1 cellular context compared by ENCODE assay signal in genomic region chr12:83196694-83197350, GRCh38.
TF ChIP-seq lines count a peak whose summit lies in the region.

No MANE protein-coding gene starts in this region.

TF ChIP-seq in K562, 482 proteins besides CTCF, POLR2A, EP300 and RAD21 (continued from another document and continues in another):
- TF ChIP-seq FOXK2 (conservative IDR thresholded peaks at IDR 0.05 in 1 of 2, IDR thresholded peaks at IDR 0.05 in 1 of 2; ENCODE audit: low read depth in 2 of 2) (no peak), BRD4 (IDR thresholded peaks at IDR 0.05) (no peak), ZFP30 (CRISPR knock-in tag; IDR thresholded peaks at IDR 0.05; ENCODE audit: borderline replicate concordance) (no peak), FOSL1 (tag; conservative IDR thresholded peaks at IDR 0.05) (0 out of 2 replicates have a peak, but pooled peaks have one; percentile 16), KAT7 (CRISPR knock-in tag; IDR thresholded peaks at IDR 0.05; ENCODE audit: borderline replicate concordance) (no peak), ZNF41 (CRISPR knock-in tag; conservative IDR thresholded peaks at IDR 0.05) (no peak), ARID4B (CRISPR knock-in tag; IDR thresholded peaks at IDR 0.05) (no peak), ZNF408 (CRISPR knock-in tag; IDR thresholded peaks at IDR 0.05; ENCODE audit: low read depth) (no peak), CBFA2T2 (conservative IDR thresholded peaks at IDR 0.05) (peak; percentile 40; the same call in 1 of the 2 replicates), ZHX1 (conservative IDR thresholded peaks at IDR 0.05; ENCODE audit: low read length) (no peak), RBBP5 (IDR thresholded peaks at IDR 0.05; ENCODE audit: borderline replicate concordance, insufficient read depth, low read length, poor library complexity, severe bottlenecking) (no peak), RFX5 (IDR thresholded peaks at IDR 0.05; ENCODE audit: low read depth, low read length) (no peak), GABPB1 (CRISPR knock-in tag; IDR thresholded peaks at IDR 0.05) (no peak), ZNF184 (CRISPR knock-in tag; IDR thresholded peaks at IDR 0.05) (no peak), TAF7 (tag; IDR thresholded peaks at IDR 0.05) (no peak), MCM7 (IDR thresholded peaks at IDR 0.05) (no peak), ATF3 (IDR thresholded peaks at IDR 0.05) (no peak; the same call in 1 of the 2 replicates), ATF3 (CRISPR knock-in tag; conservative IDR thresholded peaks at IDR 0.05) (no peak), RHOXF2B (CRISPR knock-in tag; conservative IDR thresholded peaks at IDR 0.05) (no peak), CLOCK (CRISPR knock-in tag; IDR thresholded peaks at IDR 0.05; ENCODE audit: borderline replicate concordance) (no peak), PHB2 (IDR thresholded peaks at IDR 0.05; ENCODE audit: low read depth) (no peak), HDAC6 (IDR thresholded peaks at IDR 0.05; ENCODE audit: low read depth, low read length) (no peak), SMARCA5 (IDR thresholded peaks at IDR 0.05) (no peak), ZNF232 (CRISPR knock-in tag; IDR thresholded peaks at IDR 0.05) (no peak), ZNF318 (IDR thresholded peaks at IDR 0.05; ENCODE audit: borderline replicate concordance in 1 of 2, low read depth in 1 of 2) (no peak), FUS (optimal IDR thresholded peaks at IDR 0.05; ENCODE audit: low read depth, low read length) (no peak), ILK (tag; IDR thresholded peaks at IDR 0.05; ENCODE audit: borderline replicate concordance, low read depth) (no peak), ZNF592 (IDR thresholded peaks at IDR 0.05) (peak; percentile 70), SMAD2 (IDR thresholded peaks at IDR 0.05; ENCODE audit: low read depth, low read length) (no peak), ZBTB1 (CRISPR knock-in tag; IDR thresholded peaks at IDR 0.05; ENCODE audit: borderline replicate concordance, low read depth) (no peak), MAFG (tag; conservative IDR thresholded peaks at IDR 0.05) (no peak), ATF2 (CRISPR knock-in tag; IDR thresholded peaks at IDR 0.05) (no peak), ARID2 (IDR thresholded peaks at IDR 0.05) (no peak), POLR2AphosphoS2 (IDR thresholded peaks at IDR 0.05; ENCODE audit: low read length) (no peak), XRCC5 (IDR thresholded peaks at IDR 0.05; ENCODE audit: low read depth, low read length) (no peak)
